In genomic region chr11:65274734-65275682, GRCh38 we compare ENCODE assay signal across 8 cellular contexts. TPM values are rescaled to one million over a fixed set of nuclear protein-coding genes. Genes with fewer than 3 reads are reported as not detected.
DNase-seq lines count a peak whose midpoint lies in the region; ATAC-seq, FAIRE-seq and TF ChIP-seq lines count a peak whose summit lies in the region.

No MANE protein-coding gene starts in this region.

- peaks cover 11% of the 10 kb centered on the region for H3K36me3 Mint-ChIP-seq in type B pancreatic cell

- no peak overlapping the region for H3K4me3 Mint-ChIP-seq in type B pancreatic cell

- peak; percentile 71 for TF ChIP-seq CTCF in LNCAP (IDR thresholded peaks at IDR 0.05)
- TF ChIP-seq CTCF in type B pancreatic cell (conservative IDR thresholded peaks at IDR 0.05) = peak; percentile 87

- H3K27me3 Mint-ChIP-seq in type B pancreatic cell = no peaks in the 10 kb centered on the region

- ATAC-seq in GM19463 (IDR thresholded peaks at IDR 0.05; ENCODE audit: unreplicated experiment) = no peak

- H3K9me3 Mint-ChIP-seq in type B pancreatic cell = no peaks in the 10 kb centered on the region

- H3K4me1 Mint-ChIP-seq in type B pancreatic cell (ENCODE audit: unreplicated experiment) = peaks cover 7% of the 10 kb centered on the region

- H3K27ac Mint-ChIP-seq in type B pancreatic cell = peak overlapping the region; percentile 61

- peak; percentile 73 for DNase-seq in activated effector memory CD4-positive, alpha-beta T cell treated with anti-CD3 and anti-CD28 coated beads, Interleukin-2, amount 50 U/mL, for 16 hours
- no peak for DNase-seq in activated effector memory CD4-positive, alpha-beta T cell treated with Interleukin-2 at 50 U/mL for 16 hours
- DNase-seq in SW480 (ENCODE audit: low spot score) (peak; percentile 81), lung microvascular endothelial cell (ENCODE audit: low read depth in 2 of 2) (peak; percentile 88 to 97), type B pancreatic cell (ENCODE audit: extremely low spot score, unreplicated experiment) (no peak)

- peak; percentile 33 for FAIRE-seq in endometrium (lab: Jason Lieb, UNC)

RNA-seq across cellular contexts. Expression of gene POLA2, which starts 13.2 kb away (rescaled TPM):
- total RNA-seq in lung microvascular endothelial cell (1.8 and 3.5 TPM in 2 replicates), type B pancreatic cell (ENCODE audit: low replicate concordance) (18.4 and 32.4 TPM in 2 replicates)

RNA-seq across cellular contexts. Expression of gene CDC42EP2, which starts 39.7 kb away (rescaled TPM):
- 5.4 and 10.1 TPM in 2 replicates for total RNA-seq in lung microvascular endothelial cell
- 9.4 and 12.9 TPM in 2 replicates for total RNA-seq in type B pancreatic cell (ENCODE audit: low replicate concordance)

RNA-seq across cellular contexts. Expression of gene DPF2, which starts 58.6 kb away (rescaled TPM):
- total RNA-seq in lung microvascular endothelial cell (17.9 and 18.3 TPM in 2 replicates), type B pancreatic cell (ENCODE audit: low replicate concordance) (64.7 and 85.5 TPM in 2 replicates)

Comparison
In these comparisons a context has a peak if more than half of its experiments do, and no peak if none do; other contexts are left out.
1. DNase-seq: peak in activated effector memory CD4-positive, alpha-beta T cell treated with anti-CD3 and anti-CD28 coated beads, Interleukin-2, amount 50 U/mL, for 16 hours (single experiment), SW480 (single experiment) and lung microvascular endothelial cell (2 of 2); none in activated effector memory CD4-positive, alpha-beta T cell treated with Interleukin-2 at 50 U/mL for 16 hours (single experiment) and type B pancreatic cell (single experiment).